ENCODE assay signal across 13 cellular contexts in genomic region chr11:125448136-125448535, GRCh38. TPM values are rescaled to one million over a fixed set of nuclear protein-coding genes. Genes with fewer than 3 reads are reported as not detected.
DNase-seq lines count a peak whose midpoint lies in the region; TF ChIP-seq lines count a peak whose summit lies in the region.
"Had no signal": no experiment of that assay in that cellular context is flagged by ENCODE, and none has a peak within 500 bp of the region (broad histone marks: within the 10 kb centered on the region; RNA-seq: fewer than 3 reads in every experiment).

No MANE protein-coding gene starts in this region.

- peaks cover 0 to 9% (median 2%) of the 10 kb centered on the region in 3 donors for H3K36me3 Mint-ChIP-seq in CD8-positive, alpha-beta memory T cell
- H3K36me3 Mint-ChIP-seq in activated CD4-positive, alpha-beta memory T cell treated with anti-CD3 and anti-CD28 coated beads for 36 hours: no peaks in the 10 kb centered on the region

- no peak overlapping the region for H3K27ac Mint-ChIP-seq in CD8-positive, alpha-beta memory T cell
- H3K27ac Mint-ChIP-seq in activated CD4-positive, alpha-beta memory T cell treated with anti-CD3 and anti-CD28 coated beads for 36 hours: no peak overlapping the region
- H3K27ac Mint-ChIP-seq: activated naive CD4-positive, alpha-beta T cell treated with anti-CD3 and anti-CD28 coated beads for 36 hours had no signal

- H3K27me3 ChIP-seq in MG63: no peaks in the 10 kb centered on the region
- no peaks in the 10 kb centered on the region for H3K27me3 ChIP-seq in CD8-positive, alpha-beta memory T cell (ENCODE audit: insufficient read depth, low read length, poor library complexity, severe bottlenecking)

- peaks cover 4 to 14% of the 10 kb centered on the region in 2 donors for H3K27me3 Mint-ChIP-seq in CD8-positive, alpha-beta memory T cell
- peaks cover 6% of the 10 kb centered on the region for H3K27me3 Mint-ChIP-seq in activated CD4-positive, alpha-beta memory T cell treated with anti-CD3 and anti-CD28 coated beads for 36 hours

- H3K4me3 ChIP-seq in AG10803 (ENCODE audit: low read length) (no peak overlapping the region), MG63 (no peak overlapping the region), epithelial cell of esophagus (ENCODE audit: low read length) (no peak overlapping the region), mesodermal cell (ENCODE audit: extremely low read depth, insufficient read depth, low read length, poor library complexity, severe bottlenecking) (no peak overlapping the region)
- no peak overlapping the region for H3K4me3 ChIP-seq in CD8-positive, alpha-beta memory T cell (ENCODE audit: low read length)
- H3K4me3 ChIP-seq: prostate gland had no signal

- intact Hi-C loops in activated CD4-positive, alpha-beta memory T cell treated with anti-CD3 and anti-CD28 coated beads for 36 hours (cut with micrococcal nuclease): no loop called here

- H3K4me1 ChIP-seq in mesodermal cell (ENCODE audit: control insufficient read depth, insufficient read depth, low read length, poor library complexity, severe bottlenecking): peaks cover 34% of the 10 kb centered on the region
- H3K4me1 ChIP-seq in CD8-positive, alpha-beta memory T cell (ENCODE audit: insufficient read depth, low read length): no peaks in the 10 kb centered on the region
- H3K4me1 ChIP-seq: prostate gland had no signal

- POLR2A ChIA-PET in CD8-positive, alpha-beta memory T cell (lab: Charles Lee): no interaction called here
- POLR2A ChIA-PET in activated CD4-positive, alpha-beta memory T cell treated with anti-CD3 and anti-CD28 coated beads for 36 hours (lab: Charles Lee): no interaction called here

- no peak for TF ChIP-seq CTCF in AG10803 (conservative IDR thresholded peaks at IDR 0.05; ENCODE audit: low read length)
- TF ChIP-seq CTCF in epithelial cell of esophagus (IDR thresholded peaks at IDR 0.05; ENCODE audit: insufficient read depth, low read depth, low read length, missing control alignments): no peak

- no peak overlapping the region for H3K4me3 Mint-ChIP-seq in CD8-positive, alpha-beta memory T cell
- no peak overlapping the region for H3K4me3 Mint-ChIP-seq in activated CD4-positive, alpha-beta memory T cell treated with anti-CD3 and anti-CD28 coated beads for 36 hours
- H3K4me3 Mint-ChIP-seq: activated naive CD4-positive, alpha-beta T cell treated with anti-CD3 and anti-CD28 coated beads for 36 hours had no signal

- H3K4me1 Mint-ChIP-seq in CD8-positive, alpha-beta memory T cell: peaks cover 0 to 9% (median 0%) of the 10 kb centered on the region in 3 donors
- H3K4me1 Mint-ChIP-seq in activated CD4-positive, alpha-beta memory T cell treated with anti-CD3 and anti-CD28 coated beads for 36 hours (ENCODE audit: low read depth): peaks cover 7% of the 10 kb centered on the region

- CTCF ChIA-PET in CD8-positive, alpha-beta memory T cell (lab: Charles Lee): interaction anchor here (1.8 kb wide), 1 partner anchor 19 kb away, joined by 4 read pairs; no protein-coding TSS in a partner anchor
- CTCF ChIA-PET in activated CD4-positive, alpha-beta memory T cell treated with anti-CD3 and anti-CD28 coated beads for 36 hours (lab: Charles Lee): interaction anchor here (1.4 kb wide), 1 partner anchor 102 kb away, joined by 3 read pairs; no protein-coding TSS in a partner anchor

- DNase-seq in AG10803 (ENCODE audit: low read depth): peak; percentile 49
- DNase-seq in MG63: peak; percentile 71
- peak; percentile 42 for DNase-seq in epithelial cell of esophagus (ENCODE audit: low read depth)
- no peak for DNase-seq in NCI-H1048 (lab: John Stamatoyannopoulos, UW)
- DNase-seq in activated naive CD4-positive, alpha-beta T cell (lab: John Stamatoyannopoulos, UW): no peak
- no peak for DNase-seq in CD8-positive, alpha-beta memory T cell
- no peak for DNase-seq in activated CD4-positive, alpha-beta memory T cell treated with anti-CD3 and anti-CD28 coated beads for 36 hours
- DNase-seq: activated naive CD4-positive, alpha-beta T cell treated with anti-CD3 and anti-CD28 coated beads for 36 hours; DMS79 treated with DMSO at 0.1 percent for 48 hours; NCI-H2029; SHP77 had no signal

- 71 to 80% methylated on average over 1 to 2 of the region's 3 CpGs for WGBS in mesodermal cell (ENCODE audit: insufficient coverage in 2 of 2), 2 experiments

- H3K9me3 ChIP-seq in MG63: no peaks in the 10 kb centered on the region
- no peaks in the 10 kb centered on the region for H3K9me3 ChIP-seq in mesodermal cell (ENCODE audit: control insufficient read depth, low read length)
- no peaks in the 10 kb centered on the region for H3K9me3 ChIP-seq in CD8-positive, alpha-beta memory T cell (ENCODE audit: low read length)
- H3K9me3 ChIP-seq: prostate gland had no signal

- peak overlapping the region; percentile 55 for H3K27ac ChIP-seq in mesodermal cell (ENCODE audit: low read depth, low read length, severe bottlenecking)
- H3K27ac ChIP-seq in CD8-positive, alpha-beta memory T cell (ENCODE audit: low read depth, low read length): no peak overlapping the region
- H3K27ac ChIP-seq: prostate gland had no signal

- no peaks in the 10 kb centered on the region for H3K9me3 Mint-ChIP-seq in CD8-positive, alpha-beta memory T cell
- H3K9me3 Mint-ChIP-seq in activated CD4-positive, alpha-beta memory T cell treated with anti-CD3 and anti-CD28 coated beads for 36 hours: no peaks in the 10 kb centered on the region
- H3K9me3 Mint-ChIP-seq: activated naive CD4-positive, alpha-beta T cell treated with anti-CD3 and anti-CD28 coated beads for 36 hours had no signal

- no peaks in the 10 kb centered on the region for H3K36me3 ChIP-seq in MG63
- peaks cover under 1% of the 10 kb centered on the region for H3K36me3 ChIP-seq in mesodermal cell (ENCODE audit: control insufficient read depth, insufficient read depth, low read length)
- H3K36me3 ChIP-seq in CD8-positive, alpha-beta memory T cell (ENCODE audit: insufficient read depth, low read length): no peaks in the 10 kb centered on the region
- H3K36me3 ChIP-seq: prostate gland had no signal

RNA-seq across cellular contexts. Expression of gene FEZ1, which starts 47.9 kb away (rescaled TPM):
- total RNA-seq in MG63 (2014; rRNA removed; shearing (Covaris generic); ENCODE audit: low replicate concordance): 64.3 and 90.0 TPM in 2 replicates
- polyA plus RNA-seq in mesodermal cell (2013, experiment 1 of 2): 85.6 TPM
- 58.9 TPM for polyA plus RNA-seq in mesodermal cell (2013, experiment 2 of 2)
- 1 to 10 TPM; 2.4 to 2.7 TPM for total RNA-seq in CD8-positive, alpha-beta memory T cell
- 14.6 TPM for polyA plus RNA-seq in CD8-positive, alpha-beta memory T cell
- 1 to 10 TPM; 2.1 to 3.3 TPM for total RNA-seq in activated CD4-positive, alpha-beta memory T cell treated with anti-CD3 and anti-CD28 coated beads for 36 hours

Comparison
In these comparisons a context has a peak if more than half of its experiments do, and no peak if none do; other contexts are left out.
1. DNase-seq: peak in AG10803 (single experiment), MG63 (single experiment) and epithelial cell of esophagus (single experiment); none in NCI-H1048 (single experiment), activated naive CD4-positive, alpha-beta T cell (0 of 4), CD8-positive, alpha-beta memory T cell (0 of 5) and activated CD4-positive, alpha-beta memory T cell treated with anti-CD3 and anti-CD28 coated beads for 36 hours (single experiment).
2. RNA of gene FEZ1, which starts 47.9 kb away (total RNA-seq): 64.3 to 90.0 TPM in MG63; 2.1 to 3.3 TPM in activated CD4-positive, alpha-beta memory T cell treated with anti-CD3 and anti-CD28 coated beads for 36 hours and 2.4 to 2.7 TPM in CD8-positive, alpha-beta memory T cell; every median in the first group is over 10 times any median in the second.